ENCODE assay signal across 31 cellular contexts in genomic region chr6:87899499-87900147, GRCh38.
"Had no signal": no experiment of that assay in that cellular context is flagged by ENCODE, and none has a peak within 500 bp of the region (broad histone marks: within the 10 kb centered on the region; RNA-seq: fewer than 3 reads in every experiment).

No MANE protein-coding gene starts in this region.

- H3K9me3 Mint-ChIP-seq: activated CD4-positive, alpha-beta memory T cell treated with anti-CD3 and anti-CD28 coated beads, Interleukin-2, amount 10 ng/mL, durations not matched to agents 7 days and 5 days; activated naive CD4-positive, alpha-beta T cell treated with anti-CD3 and anti-CD28 coated beads, Interleukin-2, amount 50 U/mL, for 24 hours; activated naive CD8-positive, alpha-beta T cell treated with anti-CD3 and anti-CD28 coated beads, Interleukin-2, amount 10 ng/mL, durations not matched to agents 7 days and 5 days; activated T-helper 2 cell treated with anti-CD3 and anti-CD28 coated beads, Interferon-gamma antibody, Interleukin-2, Interleukin-4, amounts not matched to agents 10 μg/mL and 5 μg/mL and 100 μg/mL, durations not matched to agents 14 hours and 24 hours and 36 hours; central memory CD8-positive, alpha-beta T cell had no signal

- H3K27me3 ChIP-seq: ascending aorta, cardiac muscle cell, SJCRH30 had no signal

- H3K9me3 ChIP-seq: ascending aorta, SJCRH30 had no signal

- H3K4me1 ChIP-seq: ascending aorta, SJCRH30 had no signal

- H3K4me3 Mint-ChIP-seq: activated CD4-positive, alpha-beta memory T cell treated with anti-CD3 and anti-CD28 coated beads, Interleukin-2, amount 10 ng/mL, durations not matched to agents 7 days and 5 days; activated CD8-positive, alpha-beta memory T cell treated with anti-CD3 and anti-CD28 coated beads, Interleukin-2, amount 10 ng/mL, durations not matched to agents 7 days and 5 days; activated naive CD4-positive, alpha-beta T cell treated with anti-CD3 and anti-CD28 coated beads, Interleukin-2, amount 50 U/mL, for 24 hours; activated naive CD8-positive, alpha-beta T cell treated with anti-CD3 and anti-CD28 coated beads, Interleukin-2, amount 10 ng/mL, durations not matched to agents 7 days and 5 days; central memory CD8-positive, alpha-beta T cell had no signal

- H3K4me3 ChIP-seq: ascending aorta, cardiac muscle cell, SJCRH30, SK-N-MC had no signal

- H3K27ac Mint-ChIP-seq: activated CD4-positive, alpha-beta memory T cell treated with anti-CD3 and anti-CD28 coated beads, Interleukin-2, amount 10 ng/mL, durations not matched to agents 7 days and 5 days; activated CD8-positive, alpha-beta memory T cell treated with anti-CD3 and anti-CD28 coated beads, Interleukin-2, amount 10 ng/mL, durations not matched to agents 7 days and 5 days; activated naive CD4-positive, alpha-beta T cell treated with anti-CD3 and anti-CD28 coated beads, Interleukin-2, amount 50 U/mL, for 24 hours; activated naive CD8-positive, alpha-beta T cell treated with anti-CD3 and anti-CD28 coated beads, Interleukin-2, amount 10 ng/mL, durations not matched to agents 7 days and 5 days; activated T-helper 2 cell treated with anti-CD3 and anti-CD28 coated beads, Interferon-gamma antibody, Interleukin-2, Interleukin-4, amounts not matched to agents 10 μg/mL and 5 μg/mL and 100 μg/mL, durations not matched to agents 14 hours and 24 hours and 36 hours had no signal

- H3K36me3 Mint-ChIP-seq: activated CD8-positive, alpha-beta memory T cell treated with anti-CD3 and anti-CD28 coated beads, Interleukin-2, amount 10 ng/mL, durations not matched to agents 7 days and 5 days; activated naive CD4-positive, alpha-beta T cell treated with anti-CD3 and anti-CD28 coated beads, Interleukin-2, amount 50 U/mL, for 24 hours; activated naive CD8-positive, alpha-beta T cell treated with anti-CD3 and anti-CD28 coated beads, Interleukin-2, amount 10 ng/mL, durations not matched to agents 7 days and 5 days had no signal

- DNase-seq: activated CD4-positive, alpha-beta memory T cell treated with anti-CD3 and anti-CD28 coated beads, Interleukin-2, amount 10 ng/mL, durations not matched to agents 7 days and 5 days; activated CD4-positive, alpha-beta T cell treated with anti-CD3 and anti-CD28 coated beads for 1 hour; activated CD4-positive, alpha-beta T cell treated with anti-CD3 and anti-CD28 coated beads for 48 hours; activated CD4-positive, CD25-positive, alpha-beta regulatory T cell; activated CD8-positive, alpha-beta memory T cell treated with anti-CD3 and anti-CD28 coated beads for 24 hours; activated CD8-positive, alpha-beta memory T cell treated with anti-CD3 and anti-CD28 coated beads, Interleukin-2, amount 10 ng/mL, durations not matched to agents 7 days and 5 days; activated CD8-positive, alpha-beta memory T cell treated with anti-CD3 and anti-CD28 coated beads, Interleukin-2, amount 50 U/mL, for 48 hours; activated gamma-delta T cell; activated naive CD4-positive, alpha-beta T cell treated with Interleukin-2 at 50 U/mL for 16 hours; activated naive CD8-positive, alpha-beta T cell treated with anti-CD3 and anti-CD28 coated beads, Interleukin-2, amount 10 ng/mL, durations not matched to agents 7 days and 5 days; amygdala; Karpas-422; KBM-7; MM.1S; MV-4-11; NCI-H1092; NCI-H1436 treated with DMSO at 0.1 percent for 48 hours; NCI-H1694 treated with DMSO at 0.1 percent for 48 hours; NCI-H2029; NCI-H345; NCI-H524 treated with DMSO at 0.1 percent for 48 hours; SHP77; SJCRH30; T1000; WERI-Rb-1 had no signal

- H3K27ac ChIP-seq: ascending aorta, cardiac muscle cell, SJCRH30, SK-N-MC, WERI-Rb-1 had no signal

- H3K4me1 Mint-ChIP-seq: activated CD4-positive, alpha-beta memory T cell treated with anti-CD3 and anti-CD28 coated beads, Interleukin-2, amount 10 ng/mL, durations not matched to agents 7 days and 5 days; activated CD8-positive, alpha-beta memory T cell treated with anti-CD3 and anti-CD28 coated beads, Interleukin-2, amount 10 ng/mL, durations not matched to agents 7 days and 5 days; activated naive CD4-positive, alpha-beta T cell treated with anti-CD3 and anti-CD28 coated beads, Interleukin-2, amount 50 U/mL, for 24 hours; activated naive CD8-positive, alpha-beta T cell treated with anti-CD3 and anti-CD28 coated beads, Interleukin-2, amount 10 ng/mL, durations not matched to agents 7 days and 5 days; central memory CD8-positive, alpha-beta T cell had no signal

- H3K36me3 ChIP-seq: ascending aorta, cardiac muscle cell, SJCRH30, WERI-Rb-1 had no signal

- H3K27me3 Mint-ChIP-seq: activated naive CD4-positive, alpha-beta T cell treated with anti-CD3 and anti-CD28 coated beads, Interleukin-2, amount 50 U/mL, for 24 hours; central memory CD8-positive, alpha-beta T cell had no signal
